ENCODE assay signal across 14 cellular contexts in genomic region chr13:85277753-85278152, GRCh38.
A peak's percentile ranks its signal among the peaks of the same experiment; 100 is the strongest.
DNase-seq lines count a peak whose midpoint lies in the region; ATAC-seq lines count a peak whose summit lies in the region.
"Had no signal": no experiment of that assay in that cellular context is flagged by ENCODE, and none has a peak within 500 bp of the region (broad histone marks: within the 10 kb centered on the region; RNA-seq: fewer than 3 reads in every experiment).

No MANE protein-coding gene starts in this region.

- H3K18ac ChIP-seq in mesendoderm (ENCODE audit: low read length), result no peak overlapping the region

- no peak overlapping the region for H2BK15ac ChIP-seq in mesendoderm (replicated peaks; ENCODE audit: low read depth)

- H3K27me3 Mint-ChIP-seq in activated T-helper 17 cell treated with anti-CD3 and anti-CD28 coated beads, Interleukin-2, amount 50 U/mL, for 72 hours, result no peaks in the 10 kb centered on the region
- H3K27me3 Mint-ChIP-seq: stimulated activated naive CD8-positive, alpha-beta T cell treated with anti-CD3 and anti-CD28 coated beads, Interleukin-15, Interleukin-2, amounts not matched to agents 100 ng/mL and 50 ng/mL, for 24 hours had no signal

- H2AK5ac ChIP-seq in mesendoderm (ENCODE audit: low read length), result no peak overlapping the region

- no peak overlapping the region for H3K23ac ChIP-seq in mesendoderm (ENCODE audit: low read length)

- H3K4me2 ChIP-seq in mesendoderm (ENCODE audit: low read length), result no peak overlapping the region

- no peaks in the 10 kb centered on the region for H3K36me3 Mint-ChIP-seq in activated T-helper 17 cell treated with anti-CD3 and anti-CD28 coated beads, Interleukin-2, amount 50 U/mL, for 72 hours (ENCODE audit: low read depth)

- no peak overlapping the region for H3K27ac Mint-ChIP-seq in activated T-helper 17 cell treated with anti-CD3 and anti-CD28 coated beads, Interleukin-2, amount 50 U/mL, for 72 hours
- H3K27ac Mint-ChIP-seq: stimulated activated naive CD8-positive, alpha-beta T cell treated with anti-CD3 and anti-CD28 coated beads, Interleukin-15, Interleukin-2, amounts not matched to agents 100 ng/mL and 50 ng/mL, for 24 hours had no signal

- in situ Hi-C loops in Caki2 (cut with HindIII; ENCODE audit: low pct_unique_long_range_greater_than_20kb, low sequenced_read_pairs), result no loop called here

- H2BK5ac ChIP-seq in mesendoderm (ENCODE audit: low read length), result no peak overlapping the region

- no peak overlapping the region for H3K4me3 ChIP-seq in mesendoderm (ENCODE audit: low read length)
- H3K4me3 ChIP-seq: left lung had no signal

- no peak overlapping the region for H3K56ac ChIP-seq in mesendoderm (ENCODE audit: low read length)

- H4K5ac ChIP-seq in mesendoderm (ENCODE audit: low read length), result no peak overlapping the region

- H3K4me3 Mint-ChIP-seq in activated T-helper 17 cell treated with anti-CD3 and anti-CD28 coated beads, Interleukin-2, amount 50 U/mL, for 72 hours, result no peak overlapping the region
- H3K4me3 Mint-ChIP-seq: stimulated activated naive CD8-positive, alpha-beta T cell treated with anti-CD3 and anti-CD28 coated beads, Interleukin-15, Interleukin-2, amounts not matched to agents 100 ng/mL and 50 ng/mL, for 24 hours had no signal

- no peaks in the 10 kb centered on the region for H3K79me2 ChIP-seq in mesendoderm (ENCODE audit: control insufficient read depth, insufficient read depth, low read length)

- ATAC-seq in activated T-helper 17 cell treated with anti-CD3 and anti-CD28 coated beads, Interleukin-2, amount 50 U/mL, for 72 hours (replicated peaks), result no peak
- no peak for ATAC-seq in GM21786 (IDR thresholded peaks at IDR 0.05; ENCODE audit: unreplicated experiment)
- ATAC-seq: left lung had no signal

- no peaks in the 10 kb centered on the region for H3K9me3 Mint-ChIP-seq in activated T-helper 17 cell treated with anti-CD3 and anti-CD28 coated beads, Interleukin-2, amount 50 U/mL, for 72 hours

- H3K27me3 ChIP-seq in mesendoderm (ENCODE audit: insufficient read depth, low read length, poor library complexity), result no peaks in the 10 kb centered on the region
- H3K27me3 ChIP-seq: left lung had no signal

- H3K36me3 ChIP-seq in mesendoderm (ENCODE audit: control insufficient read depth, insufficient read depth, low read length), result no peaks in the 10 kb centered on the region
- H3K36me3 ChIP-seq: left lung had no signal

- no peak overlapping the region for H3K9ac ChIP-seq in mesendoderm (ENCODE audit: low read length)

- H4K8ac ChIP-seq in mesendoderm (ENCODE audit: low read depth, low read length), result no peak overlapping the region

- H2BK120ac ChIP-seq in mesendoderm (ENCODE audit: low read depth, low read length), result no peak overlapping the region

- no peaks in the 10 kb centered on the region for H3K4me1 ChIP-seq in mesendoderm (ENCODE audit: control insufficient read depth, low read depth, low read length)
- H3K4me1 ChIP-seq: left lung had no signal

- no peaks in the 10 kb centered on the region for H3K79me1 ChIP-seq in mesendoderm (ENCODE audit: low read length)

- DNase-seq in Caki2 (ENCODE audit: low read depth), result peak; percentile 16
- peak; percentile 33 for DNase-seq in M059J (ENCODE audit: low read depth)
- peak; percentile 69 for DNase-seq in astrocyte of the hippocampus (ENCODE audit: low read depth, low spot score)
- DNase-seq in mesendoderm, result peak; percentile 84
- DNase-seq in caudate nucleus (lab: John Stamatoyannopoulos, UW), result no peak
- no peak for DNase-seq in RPMI8226
- DNase-seq: aorta; left lung; NCI-H187 treated with DMSO at 0.1 percent for 48 hours; NCI-H510A treated with DMSO at 0.1 percent for 48 hours; stimulated activated CD4-positive, alpha-beta T cell treated with anti-CD3 and anti-CD28 coated beads, Interleukin-12 subunit alpha, Interleukin-12 subunit beta, amount 100 ng/mL, for 4 hours had no signal

- H3K27ac ChIP-seq in mesendoderm (ENCODE audit: low read depth, low read length) (no peak overlapping the region), caudate nucleus (ENCODE audit: low read depth, low read length) (no peak overlapping the region)
- H3K27ac ChIP-seq: left lung had no signal

- no peaks in the 10 kb centered on the region for H3K4me1 Mint-ChIP-seq in activated T-helper 17 cell treated with anti-CD3 and anti-CD28 coated beads, Interleukin-2, amount 50 U/mL, for 72 hours

- no peak overlapping the region for H3K4ac ChIP-seq in mesendoderm (ENCODE audit: low read depth, low read length)

Comparison
In these comparisons a context has a peak if more than half of its experiments do, and no peak if none do; other contexts are left out.
1. DNase-seq: peak in Caki2 (single experiment), M059J (single experiment), astrocyte of the hippocampus (single experiment) and mesendoderm (single experiment); none in caudate nucleus (0 of 61) and RPMI8226 (single experiment).